In genomic region chr3:10370429-10370828, GRCh38 we compare ENCODE assay signal across 11 cellular contexts. TPM values are rescaled to one million over a fixed set of nuclear protein-coding genes. Genes with fewer than 3 reads are reported as not detected.
A peak's percentile ranks its signal among the peaks of the same experiment; 100 is the strongest.
DNase-seq lines count a peak whose midpoint lies in the region; ATAC-seq and TF ChIP-seq lines count a peak whose summit lies in the region.
"Had no signal": no experiment of that assay in that cellular context is flagged by ENCODE, and none has a peak within 500 bp of the region (broad histone marks: within the 10 kb centered on the region; RNA-seq: fewer than 3 reads in every experiment).

No MANE protein-coding gene starts in this region.

- no peak for TF ChIP-seq CTCF in left lung (IDR thresholded peaks at IDR 0.05)

- no peaks in the 10 kb centered on the region for H4K20me1 ChIP-seq in BLaER1

- peak; percentile 41 for ATAC-seq in left lung
- no peak for ATAC-seq in HG02623 (IDR thresholded peaks at IDR 0.05; ENCODE audit: unreplicated experiment)

- peak overlapping the region; percentile 77 for H3K4me2 ChIP-seq in BLaER1

- no peak overlapping the region for H3K4me3 ChIP-seq in BLaER1
- no peak overlapping the region for H3K4me3 ChIP-seq in left lung

- H3K9ac ChIP-seq in BLaER1, result peak overlapping the region; percentile 44; the same call in 1 of the 2 replicates

- DNase-seq in LHCN-M2 (ENCODE audit: low read depth) (peak; percentile 90), anterior cingulate cortex (lab: John Stamatoyannopoulos, UW) (peak in 35 of 58 donors; percentile 11 to 86 (median 55)), left lung (peak in 1 of 2 donors; percentile 34), GOT3 (lab: John Stamatoyannopoulos, UW) (no peak), activated gamma-delta T cell treated with Interleukin-2 at 50 U/mL for 16 hours (no peak), COR-L47 (lab: John Stamatoyannopoulos, UW) (no peak)
- DNase-seq: central memory CD4-positive, alpha-beta T cell; immature natural killer cell; NCI-H774 had no signal

- H3K36me3 ChIP-seq in BLaER1 (peaks cover 26% of the 10 kb centered on the region), left lung (no peaks in the 10 kb centered on the region)

- H3K27ac ChIP-seq in BLaER1 (peak overlapping the region; percentile 81), left lung (no peak overlapping the region)

- no peaks in the 10 kb centered on the region for H3K9me3 ChIP-seq in BLaER1
- H3K9me3 ChIP-seq in left lung, result peaks cover 0 to 3% of the 10 kb centered on the region in 2 donors

- H3K27me3 ChIP-seq in BLaER1 (no peaks in the 10 kb centered on the region), left lung (no peaks in the 10 kb centered on the region)

- H3K4me1 ChIP-seq in BLaER1 (peaks cover 99% of the 10 kb centered on the region), left lung (no peaks in the 10 kb centered on the region)

- intact Hi-C loops in left lung (cut with DNase I), result no loop called here

RNA-seq across cellular contexts. Expression of gene SEC13, which starts 49.5 kb away (rescaled TPM):
- total RNA-seq in LHCN-M2 (2014; rRNA removed) (183 and 186 TPM in 2 replicates), left lung (100 to 1,000 TPM; 130 to 131 TPM)
- polyA plus RNA-seq in LHCN-M2 (2012), result 285 TPM

Comparison
In these comparisons a context has a peak if more than half of its experiments do, and no peak if none do; other contexts are left out.
1. DNase-seq: peak in LHCN-M2 (single experiment) and anterior cingulate cortex (35 of 58); none in GOT3 (single experiment), activated gamma-delta T cell treated with Interleukin-2 at 50 U/mL for 16 hours (single experiment) and COR-L47 (single experiment).